In genomic region chr18:73782405-73782804, GRCh38 we compare ENCODE assay signal across 28 cellular contexts.
"Had no signal": no experiment of that assay in that cellular context is flagged by ENCODE, and none has a peak within 500 bp of the region (broad histone marks: within the 10 kb centered on the region; RNA-seq: fewer than 3 reads in every experiment).

No MANE protein-coding gene starts in this region.

- FAIRE-seq: endometrium, islet of Langerhans had no signal

- H3K27ac ChIP-seq: esophagus squamous epithelium, heart right ventricle, left lung, prostate gland, sigmoid colon, skin epidermis, spleen, testis, tibial artery had no signal

- H3K9me3 ChIP-seq: esophagus squamous epithelium, heart right ventricle, left lung, prostate gland, sigmoid colon, testis, tibial artery had no signal

- ATAC-seq: effector memory CD8-positive, alpha-beta T cell; heart right ventricle; left cardiac atrium; left lung; naive thymus-derived CD8-positive, alpha-beta T cell; right cardiac atrium; stimulated activated memory B cell treated with anti-CD40 and anti-IgM and Interleukin-4, amounts not matched to agents 10 μg/mL and 1 μg/mL and 100 μg/mL, for 72 hours; stimulated activated naive CD8-positive, alpha-beta T cell treated with anti-CD3 and anti-CD28 coated beads, Interleukin-15, Interleukin-2, amounts not matched to agents 100 U/mL and 50 U/mL, for 24 hours had no signal

- H3K4me3 ChIP-seq: esophagus squamous epithelium, heart right ventricle, left lung, prostate gland, sigmoid colon, skin epidermis, spleen, testis, tibial artery had no signal

- DNase-seq: cortex of kidney; effector memory CD8-positive, alpha-beta T cell; erythroblast; esophagus squamous epithelium; foreskin melanocyte; glutamatergic neuron; heart right ventricle; hippocampal formation; left cardiac atrium; left lung; mesendoderm; midbrain; naive thymus-derived CD8-positive, alpha-beta T cell; nephron progenitor cell; nucleus accumbens; right cardiac atrium; sigmoid colon; spleen; stimulated activated CD4-positive, alpha-beta T cell treated with anti-CD3 and anti-CD28 coated beads, Interleukin-4, amount 100 ng/mL, for 4 hours; stimulated activated naive CD8-positive, alpha-beta T cell treated with anti-CD3 and anti-CD28 coated beads, Interleukin-15, Interleukin-2, amounts not matched to agents 100 U/mL and 50 U/mL, for 24 hours; substantia nigra; testis; tibial artery had no signal

- H3K36me3 ChIP-seq: esophagus squamous epithelium, heart right ventricle, left lung, prostate gland, sigmoid colon, spleen, tibial artery had no signal

- H3K4me1 ChIP-seq: esophagus squamous epithelium, heart right ventricle, left lung, prostate gland, sigmoid colon, spleen, tibial artery had no signal

- H3K27me3 ChIP-seq: esophagus squamous epithelium, left lung, sigmoid colon, spleen, testis, tibial artery had no signal
